ENCODE assay signal across 19 cellular contexts in genomic region chrX:28278236-28278635, GRCh38.
DNase-seq lines count a peak whose midpoint lies in the region; FAIRE-seq and TF ChIP-seq lines count a peak whose summit lies in the region.
"Had no signal": no experiment of that assay in that cellular context is flagged by ENCODE, and none has a peak within 500 bp of the region (broad histone marks: within the 10 kb centered on the region; RNA-seq: fewer than 3 reads in every experiment).

No MANE protein-coding gene starts in this region.

- peak; percentile 32 for FAIRE-seq in astrocyte (lab: Jason Lieb, UNC)
- FAIRE-seq: GM12891, GM18507, H54 had no signal

- H3K9ac ChIP-seq in astrocyte (ENCODE audit: low read length), result no peak overlapping the region

- DNase-seq in astrocyte (ENCODE audit: low read depth) (no peak), dermis blood vessel endothelial cell (peak; percentile 68), glomerular endothelial cell (ENCODE audit: extremely low read depth, low read depth, low spot score) (peak; percentile 45), prostate gland (ENCODE audit: low spot score) (no peak), NCI-H2029 treated with DMSO at 0.1 percent for 48 hours (lab: John Stamatoyannopoulos, UW) (no peak), SIG-M5 treated with dmso at 0.1 percent for 504 hours (lab: John Stamatoyannopoulos, UW; ENCODE audit: unreplicated experiment) (no peak)
- DNase-seq: C1 segment of cervical spinal cord; Calu3; CD4-positive, alpha-beta memory T cell; COR-L47; DMS53; DMS79 treated with DMSO at 0.1 percent for 48 hours; GF-D8; GOT3; HFFc6 had no signal

- no peaks in the 10 kb centered on the region for H4K20me1 ChIP-seq in astrocyte (ENCODE audit: insufficient read depth, low read length)

- no peaks in the 10 kb centered on the region for H3K4me1 Mint-ChIP-seq in astrocyte (ENCODE audit: low read depth, unreplicated experiment)
- H3K4me1 Mint-ChIP-seq: CD4-positive, alpha-beta memory T cell had no signal

- no peaks in the 10 kb centered on the region for H3K27me3 ChIP-seq in astrocyte (ENCODE audit: insufficient read depth, low read length)
- no peaks in the 10 kb centered on the region for H3K27me3 ChIP-seq in prostate gland (replicated peaks; ENCODE audit: insufficient read depth)

- H3K4me2 ChIP-seq in astrocyte (ENCODE audit: low read length), result no peak overlapping the region

- no peak overlapping the region for H2AFZ ChIP-seq in astrocyte (ENCODE audit: low read depth, low read length)

- no peak for TF ChIP-seq POLR2A in prostate gland (IDR thresholded peaks at IDR 0.05)

- H3K9me3 Mint-ChIP-seq in astrocyte (ENCODE audit: unreplicated experiment), result no peaks in the 10 kb centered on the region
- H3K9me3 Mint-ChIP-seq: HFFc6 had no signal

- 28% methylated on average over 4 of the region's 4 CpGs for WGBS in prostate gland

- H3K36me3 ChIP-seq in astrocyte (ENCODE audit: insufficient read depth, low read length) (no peaks in the 10 kb centered on the region), prostate gland (no peaks in the 10 kb centered on the region)
- H3K36me3 ChIP-seq: HAP-1 had no signal

- H3K27ac ChIP-seq in astrocyte (ENCODE audit: low read depth, low read length) (no peak overlapping the region), prostate gland (no peak overlapping the region)

- no peaks in the 10 kb centered on the region for H3K27me3 Mint-ChIP-seq in astrocyte (ENCODE audit: low read depth, unreplicated experiment)
- H3K27me3 Mint-ChIP-seq: CD4-positive, alpha-beta memory T cell had no signal

- intact Hi-C loops in prostate gland (cut with DNase I), result no loop called here

- H3K4me1 ChIP-seq in astrocyte (ENCODE audit: insufficient read depth, low read length), result no peaks in the 10 kb centered on the region
- no peaks in the 10 kb centered on the region for H3K4me1 ChIP-seq in prostate gland (replicated peaks)

- H3K27ac Mint-ChIP-seq in astrocyte (ENCODE audit: unreplicated experiment), result no peak overlapping the region
- H3K27ac Mint-ChIP-seq: CD4-positive, alpha-beta memory T cell; HFFc6 had no signal

- no peak overlapping the region for H3K4me3 Mint-ChIP-seq in astrocyte (ENCODE audit: unreplicated experiment)
- H3K4me3 Mint-ChIP-seq: CD4-positive, alpha-beta memory T cell; HFFc6 had no signal

- H3K79me2 ChIP-seq in astrocyte (ENCODE audit: insufficient read depth, low read length), result no peaks in the 10 kb centered on the region

- H3K9me3 ChIP-seq in astrocyte (ENCODE audit: insufficient read depth, low read depth, low read length) (no peaks in the 10 kb centered on the region), prostate gland (no peaks in the 10 kb centered on the region)
- H3K9me3 ChIP-seq: HAP-1 had no signal

- TF ChIP-seq CTCF in astrocyte (IDR thresholded peaks at IDR 0.05; ENCODE audit: insufficient read depth, low read depth, low read length) (no peak), prostate gland (IDR thresholded peaks at IDR 0.05) (no peak)

- no peaks in the 10 kb centered on the region for H3K36me3 Mint-ChIP-seq in astrocyte (ENCODE audit: low read depth, unreplicated experiment)
- H3K36me3 Mint-ChIP-seq: CD4-positive, alpha-beta memory T cell had no signal

- H3K4me3 ChIP-seq in astrocyte (ENCODE audit: insufficient read depth, low read depth, low read length) (no peak overlapping the region), prostate gland (no peak overlapping the region)
- H3K4me3 ChIP-seq: HAP-1 had no signal

Comparison
In these comparisons a context has a peak if more than half of its experiments do, and no peak if none do; other contexts are left out.
1. DNase-seq: peak in dermis blood vessel endothelial cell (single experiment) and glomerular endothelial cell (single experiment); none in astrocyte (single experiment), prostate gland (single experiment), NCI-H2029 treated with DMSO at 0.1 percent for 48 hours (single experiment) and SIG-M5 treated with dmso at 0.1 percent for 504 hours (single experiment).